ENCODE assay signal across 20 cellular contexts in genomic region chr17:43627657-43628650, GRCh38. TPM values are rescaled to one million over a fixed set of nuclear protein-coding genes. Genes with fewer than 3 reads are reported as not detected.
DNase-seq lines count a peak whose midpoint lies in the region; ATAC-seq and TF ChIP-seq lines count a peak whose summit lies in the region.
"Had no signal": no experiment of that assay in that cellular context is flagged by ENCODE, and none has a peak within 500 bp of the region (broad histone marks: within the 10 kb centered on the region; RNA-seq: fewer than 3 reads in every experiment).

No MANE protein-coding gene starts in this region.

- no peaks in the 10 kb centered on the region for H3K79me2 ChIP-seq in mesendoderm (ENCODE audit: control insufficient read depth, insufficient read depth, low read length)

- H3K4me2 ChIP-seq in mesendoderm (ENCODE audit: low read length): no peak overlapping the region
- H3K4me2 ChIP-seq: BLaER1 treated with 17β-estradiol and CSF1 and Interleukin-3, amounts not matched to agents 10 nM and 100 nM had no signal

- H3K79me1 ChIP-seq in mesendoderm (ENCODE audit: low read length): no peaks in the 10 kb centered on the region

- H3K4ac ChIP-seq in mesendoderm (ENCODE audit: low read depth, low read length): no peak overlapping the region

- no peak overlapping the region for H2AK5ac ChIP-seq in mesendoderm (ENCODE audit: low read length)

- H2BK15ac ChIP-seq in mesendoderm (replicated peaks; ENCODE audit: low read depth): no peak overlapping the region

- H3K4me3 ChIP-seq in BJ (ENCODE audit: low read depth, low read length): no peak overlapping the region
- no peak overlapping the region for H3K4me3 ChIP-seq in WERI-Rb-1 (ENCODE audit: low read depth, low read length)
- H3K4me3 ChIP-seq in cardiac muscle cell: no peak overlapping the region
- no peak overlapping the region for H3K4me3 ChIP-seq in mesendoderm (ENCODE audit: low read length)
- H3K4me3 ChIP-seq: BLaER1 treated with 17β-estradiol and CSF1 and Interleukin-3, amounts not matched to agents 10 nM and 100 nM; GM12878; lung had no signal

- H2BK5ac ChIP-seq in mesendoderm (ENCODE audit: low read length): no peak overlapping the region

- H3K27ac ChIP-seq in WERI-Rb-1 (peak overlapping the region; percentile 34; the same call in 1 of the 2 replicates), cardiac muscle cell (peak overlapping the region; percentile 50), mesendoderm (ENCODE audit: low read depth, low read length) (no peak overlapping the region)
- H3K27ac ChIP-seq: BLaER1 treated with 17β-estradiol and CSF1 and Interleukin-3, amounts not matched to agents 10 nM and 100 nM had no signal

- H3K9me3 ChIP-seq in WERI-Rb-1 (ENCODE audit: severe bottlenecking): no peaks in the 10 kb centered on the region
- H3K9me3 ChIP-seq in cardiac muscle cell (ENCODE audit: low read depth): no peaks in the 10 kb centered on the region
- H3K9me3 ChIP-seq: BLaER1 treated with 17β-estradiol and CSF1 and Interleukin-3, amounts not matched to agents 10 nM and 100 nM had no signal

- CTCF ChIA-PET in BJ (lab: Yijun Ruan, JAX): no interaction called here

- H3K36me3 ChIP-seq in BJ (ENCODE audit: control insufficient read depth, insufficient read depth, low read length) (no peaks in the 10 kb centered on the region), WERI-Rb-1 (no peaks in the 10 kb centered on the region), cardiac muscle cell (no peaks in the 10 kb centered on the region), mesendoderm (ENCODE audit: control insufficient read depth, insufficient read depth, low read length) (no peaks in the 10 kb centered on the region)
- H3K36me3 ChIP-seq: BLaER1 treated with 17β-estradiol and CSF1 and Interleukin-3, amounts not matched to agents 10 nM and 100 nM had no signal

- 0 out of 2 replicates have a peak, but pooled peaks have one; percentile 9 for TF ChIP-seq CTCF in BJ (IDR thresholded peaks at IDR 0.05; ENCODE audit: insufficient read depth, low read depth, low read length)
- TF ChIP-seq CTCF in WERI-Rb-1 (IDR thresholded peaks at IDR 0.05; ENCODE audit: low read depth, low read length): no peak
- TF ChIP-seq CTCF in cardiac muscle cell (IDR thresholded peaks at IDR 0.05; ENCODE audit: low read depth, low read length): no peak

- POLR2A ChIA-PET in BJ (lab: Charles Lee): no interaction called here

- no peak overlapping the region for H3K9ac ChIP-seq in mesendoderm (ENCODE audit: low read length)
- H3K9ac ChIP-seq: BLaER1 treated with 17β-estradiol and CSF1 and Interleukin-3, amounts not matched to agents 10 nM and 100 nM had no signal

- no peak overlapping the region for H4K5ac ChIP-seq in mesendoderm (ENCODE audit: low read length)

- H3K56ac ChIP-seq in mesendoderm (ENCODE audit: low read length): no peak overlapping the region

- no peak overlapping the region for H3K18ac ChIP-seq in mesendoderm (ENCODE audit: low read length)

- ATAC-seq in HG03460 (IDR thresholded peaks at IDR 0.05; ENCODE audit: unreplicated experiment): no peak
- ATAC-seq: activated CD8-positive, alpha-beta T cell treated with anti-CD3 and anti-CD28 coated beads for 36 hours; GM12878; naive thymus-derived CD4-positive, alpha-beta T cell had no signal

- no peak overlapping the region for H4K8ac ChIP-seq in mesendoderm (ENCODE audit: low read depth, low read length)

- H3K4me1 ChIP-seq in cardiac muscle cell (ENCODE audit: low read depth): peaks cover 16% of the 10 kb centered on the region
- H3K4me1 ChIP-seq in mesendoderm (ENCODE audit: control insufficient read depth, low read depth, low read length): no peaks in the 10 kb centered on the region

- no peak overlapping the region for H2BK120ac ChIP-seq in mesendoderm (ENCODE audit: low read depth, low read length)

- peak; percentile 8 for DNase-seq in BJ (ENCODE audit: low read depth)
- no peak for DNase-seq in WERI-Rb-1
- DNase-seq in cardiac muscle cell (ENCODE audit: low read depth in 1 of 2, low spot score in 1 of 2): peak in 1 of 2 donors; percentile 22
- peak; percentile 36 for DNase-seq in mesendoderm
- DNase-seq in effector CD4-positive, alpha-beta T cell: no peak
- no peak for DNase-seq in activated CD4-positive, alpha-beta T cell treated with anti-CD3 and anti-CD28 coated beads, Interleukin-2, amount 50 U/mL, for 48 hours
- no peak for DNase-seq in NCI-H2107 (lab: John Stamatoyannopoulos, UW)
- DNase-seq: activated CD8-positive, alpha-beta T cell treated with anti-CD3 and anti-CD28 coated beads for 36 hours; activated naive CD4-positive, alpha-beta T cell treated with anti-CD3 and anti-CD28 coated beads, Interleukin-2, amount 50 U/mL, for 16 hours; activated T-cell treated with anti-CD3 and anti-CD28 coated beads, Interleukin-2, amount 50 U/mL, for 24 hours; GDM1; immature natural killer cell; naive thymus-derived CD4-positive, alpha-beta T cell; NCI-H187; SIG-M5 had no signal

- H3K23ac ChIP-seq in mesendoderm (ENCODE audit: low read length): no peak overlapping the region

- H3K27me3 ChIP-seq in BJ (ENCODE audit: control insufficient read depth, insufficient read depth, low read length) (peaks cover 10% of the 10 kb centered on the region), WERI-Rb-1 (ENCODE audit: insufficient read depth, low read depth, severe bottlenecking) (no peaks in the 10 kb centered on the region), cardiac muscle cell (no peaks in the 10 kb centered on the region), mesendoderm (ENCODE audit: insufficient read depth, low read length, poor library complexity) (no peaks in the 10 kb centered on the region)
- H3K27me3 ChIP-seq: BLaER1 treated with 17β-estradiol and CSF1 and Interleukin-3, amounts not matched to agents 10 nM and 100 nM had no signal

- no CpG with 5 or more reads among the region's 20 CpGs for WGBS in mesendoderm (ENCODE audit: extremely low coverage, insufficient coverage, low lambda C conversion rate)

RNA-seq across cellular contexts. Expression of gene MEOX1, which starts 33.8 kb away (rescaled TPM):
- not detected in 2 replicates for polyA plus RNA-seq in BJ (2011; rRNA removed)
- polyA minus RNA-seq in BJ (2011; rRNA and poly(A)+ RNA removed): 0.09 TPM in 1 of 2 replicates, not detected in the other
- total RNA-seq in cardiac muscle cell: 0.07 and 1.0 TPM in 2 replicates
- polyA plus RNA-seq in cardiac muscle cell: 0.32 TPM in 1 of 2 replicates, not detected in the other
- 0.04 TPM for polyA plus RNA-seq in mesendoderm (2013, experiment 1 of 2)
- polyA plus RNA-seq in mesendoderm (2013, experiment 2 of 2): 0.04 TPM
- polyA plus RNA-seq: IgD-negative memory B cell, immature natural killer cell had no signal

Comparison
In these comparisons a context has a peak if more than half of its experiments do, and no peak if none do; other contexts are left out.
1. DNase-seq: peak in BJ (single experiment) and mesendoderm (single experiment); none in WERI-Rb-1 (single experiment), effector CD4-positive, alpha-beta T cell (single experiment), activated CD4-positive, alpha-beta T cell treated with anti-CD3 and anti-CD28 coated beads, Interleukin-2, amount 50 U/mL, for 48 hours (0 of 2) and NCI-H2107 (single experiment).